ENCODE assay signal across 1 cellular context in the genomic region with DNA sequence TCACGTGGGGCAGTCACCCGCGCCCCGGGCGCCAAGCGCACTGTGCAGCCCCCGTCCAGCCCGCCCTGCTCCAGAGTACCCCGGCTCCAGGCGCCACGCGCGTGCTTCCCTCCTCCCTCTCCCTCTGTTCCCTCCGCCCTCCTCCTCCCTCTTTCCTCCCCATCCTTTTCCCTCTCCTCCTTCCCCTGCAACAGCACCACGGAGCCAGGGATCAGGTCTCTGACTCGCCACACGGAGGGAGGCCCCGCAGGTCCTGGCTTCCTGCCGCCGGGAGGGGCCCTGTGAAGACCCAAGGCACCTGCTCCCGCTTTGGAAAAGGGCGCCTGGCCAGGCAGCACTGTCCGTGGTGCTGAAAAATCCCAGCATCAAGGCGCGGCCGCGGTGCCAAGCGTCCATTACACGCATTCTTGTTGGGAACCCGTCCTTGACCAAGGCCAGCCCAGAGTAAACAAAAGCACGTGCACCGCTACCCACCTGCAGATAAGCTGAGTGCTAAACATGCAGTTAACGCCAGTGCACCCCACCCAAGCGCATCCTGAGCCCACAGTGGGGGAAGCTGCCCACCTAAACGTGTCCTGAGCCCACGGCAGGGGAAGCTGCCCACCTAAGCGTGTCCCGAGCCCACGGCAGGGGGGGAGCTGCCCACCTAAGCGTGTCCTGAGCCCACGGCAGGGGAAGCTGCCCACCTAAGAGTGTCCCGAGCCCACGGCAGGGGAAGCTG.
TF ChIP-seq lines count a peak whose summit lies in the region.

No MANE protein-coding gene starts in this region.

TF ChIP-seq in HepG2, 621 proteins besides CTCF, POLR2A, EP300 and RAD21 (continued from another document and continues in another):
- TF ChIP-seq RFX5 (IDR thresholded peaks at IDR 0.05; ENCODE audit: low read depth, low read length): no peak
- no peak for TF ChIP-seq ZNF713 (CRISPR knock-in tag; IDR thresholded peaks at IDR 0.05)
- TF ChIP-seq, protein P1, sequence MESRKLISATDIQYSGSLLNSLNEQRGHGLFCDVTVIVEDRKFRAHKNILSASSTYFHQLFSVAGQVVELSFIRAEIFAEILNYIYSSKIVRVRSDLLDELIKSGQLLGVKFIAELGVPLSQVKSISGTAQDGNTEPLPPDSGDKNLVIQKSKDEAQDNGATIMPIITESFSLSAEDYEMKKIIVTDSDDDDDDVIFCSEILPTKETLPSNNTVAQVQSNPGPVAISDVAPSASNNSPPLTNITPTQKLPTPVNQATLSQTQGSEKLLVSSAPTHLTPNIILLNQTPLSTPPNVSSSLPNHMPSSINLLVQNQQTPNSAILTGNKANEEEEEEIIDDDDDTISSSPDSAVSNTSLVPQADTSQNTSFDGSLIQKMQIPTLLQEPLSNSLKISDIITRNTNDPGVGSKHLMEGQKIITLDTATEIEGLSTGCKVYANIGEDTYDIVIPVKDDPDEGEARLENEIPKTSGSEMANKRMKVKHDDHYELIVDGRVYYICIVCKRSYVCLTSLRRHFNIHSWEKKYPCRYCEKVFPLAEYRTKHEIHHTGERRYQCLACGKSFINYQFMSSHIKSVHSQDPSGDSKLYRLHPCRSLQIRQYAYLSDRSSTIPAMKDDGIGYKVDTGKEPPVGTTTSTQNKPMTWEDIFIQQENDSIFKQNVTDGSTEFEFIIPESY (CRISPR knock-in tag; IDR thresholded peaks at IDR 0.05): no peak
- TF ChIP-seq DR1 (CRISPR knock-in tag; IDR thresholded peaks at IDR 0.05): peak; percentile 47; the same call in 1 of the 2 replicates
- TF ChIP-seq CBX2 (IDR thresholded peaks at IDR 0.05; ENCODE audit: low read depth, low read length): no peak
- no peak for TF ChIP-seq CBX2 (CRISPR knock-in tag; IDR thresholded peaks at IDR 0.05; ENCODE audit: low read depth)
- peak; percentile 78; the same call in 1 of the 2 replicates for TF ChIP-seq MTF1 (CRISPR knock-in tag; IDR thresholded peaks at IDR 0.05)
- TF ChIP-seq KDM2A (CRISPR knock-in tag; IDR thresholded peaks at IDR 0.05; ENCODE audit: borderline replicate concordance, low read depth): peak; percentile 67; the same call in 1 of the 2 replicates
- peak; percentile 57; the same call in 1 of the 2 replicates for TF ChIP-seq XBP1 (CRISPR knock-in tag; IDR thresholded peaks at IDR 0.05)
- TF ChIP-seq SP140L (CRISPR knock-in tag; IDR thresholded peaks at IDR 0.05; ENCODE audit: borderline replicate concordance): no peak; the same call in 1 of the 2 replicates
- TF ChIP-seq, protein P2, sequence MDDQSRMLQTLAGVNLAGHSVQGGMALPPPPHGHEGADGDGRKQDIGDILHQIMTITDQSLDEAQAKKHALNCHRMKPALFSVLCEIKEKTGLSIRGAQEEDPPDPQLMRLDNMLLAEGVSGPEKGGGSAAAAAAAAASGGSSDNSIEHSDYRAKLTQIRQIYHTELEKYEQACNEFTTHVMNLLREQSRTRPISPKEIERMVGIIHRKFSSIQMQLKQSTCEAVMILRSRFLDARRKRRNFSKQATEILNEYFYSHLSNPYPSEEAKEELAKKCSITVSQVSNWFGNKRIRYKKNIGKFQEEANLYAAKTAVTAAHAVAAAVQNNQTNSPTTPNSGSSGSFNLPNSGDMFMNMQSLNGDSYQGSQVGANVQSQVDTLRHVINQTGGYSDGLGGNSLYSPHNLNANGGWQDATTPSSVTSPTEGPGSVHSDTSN (CRISPR knock-in tag; IDR thresholded peaks at IDR 0.05; ENCODE audit: borderline replicate concordance): peak; percentile 88
- TF ChIP-seq ZNF768 (CRISPR knock-in tag; IDR thresholded peaks at IDR 0.05): no peak
- TF ChIP-seq MATR3 (CRISPR knock-in tag; IDR thresholded peaks at IDR 0.05): no peak
- no peak; the same call in 1 of the 2 replicates for TF ChIP-seq ZNF225 (CRISPR knock-in tag; IDR thresholded peaks at IDR 0.05)
- TF ChIP-seq ZIK1 (CRISPR knock-in tag; IDR thresholded peaks at IDR 0.05; ENCODE audit: borderline replicate concordance, low read depth): peak; percentile 93
- no peak for TF ChIP-seq POLR2AphosphoS5 (IDR thresholded peaks at IDR 0.05; ENCODE audit: low read depth, low read length)
- TF ChIP-seq ARNT (IDR thresholded peaks at IDR 0.05): no peak
- TF ChIP-seq CHD4 (IDR thresholded peaks at IDR 0.05; ENCODE audit: borderline replicate concordance, low read length): no peak
- no peak for TF ChIP-seq NFIB (CRISPR knock-in tag; IDR thresholded peaks at IDR 0.05; ENCODE audit: borderline replicate concordance)
- TF ChIP-seq, protein P3, sequence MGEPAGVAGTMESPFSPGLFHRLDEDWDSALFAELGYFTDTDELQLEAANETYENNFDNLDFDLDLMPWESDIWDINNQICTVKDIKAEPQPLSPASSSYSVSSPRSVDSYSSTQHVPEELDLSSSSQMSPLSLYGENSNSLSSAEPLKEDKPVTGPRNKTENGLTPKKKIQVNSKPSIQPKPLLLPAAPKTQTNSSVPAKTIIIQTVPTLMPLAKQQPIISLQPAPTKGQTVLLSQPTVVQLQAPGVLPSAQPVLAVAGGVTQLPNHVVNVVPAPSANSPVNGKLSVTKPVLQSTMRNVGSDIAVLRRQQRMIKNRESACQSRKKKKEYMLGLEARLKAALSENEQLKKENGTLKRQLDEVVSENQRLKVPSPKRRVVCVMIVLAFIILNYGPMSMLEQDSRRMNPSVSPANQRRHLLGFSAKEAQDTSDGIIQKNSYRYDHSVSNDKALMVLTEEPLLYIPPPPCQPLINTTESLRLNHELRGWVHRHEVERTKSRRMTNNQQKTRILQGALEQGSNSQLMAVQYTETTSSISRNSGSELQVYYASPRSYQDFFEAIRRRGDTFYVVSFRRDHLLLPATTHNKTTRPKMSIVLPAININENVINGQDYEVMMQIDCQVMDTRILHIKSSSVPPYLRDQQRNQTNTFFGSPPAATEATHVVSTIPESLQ (CRISPR knock-in tag; conservative IDR thresholded peaks at IDR 0.05): 0 out of 2 replicates have a peak, but pooled peaks have one; percentile 63
- TF ChIP-seq ZNF556 (CRISPR knock-in tag; IDR thresholded peaks at IDR 0.05; ENCODE audit: borderline replicate concordance): 0 out of 2 replicates have a peak, but pooled peaks have one; percentile 34
- TF ChIP-seq RBFOX2 (IDR thresholded peaks at IDR 0.05; ENCODE audit: low read depth, low read length): no peak
- no peak for TF ChIP-seq ZFP62 (CRISPR knock-in tag; IDR thresholded peaks at IDR 0.05)
- TF ChIP-seq SALL2 (CRISPR knock-in tag; IDR thresholded peaks at IDR 0.05): peak; percentile 94
- TF ChIP-seq ZNF614 (CRISPR knock-in tag; IDR thresholded peaks at IDR 0.05; ENCODE audit: borderline replicate concordance): peak; percentile 46; the same call in 1 of the 2 replicates
- no peak for TF ChIP-seq KAT2B (IDR thresholded peaks at IDR 0.05; ENCODE audit: borderline replicate concordance, low read depth, low read length)
- TF ChIP-seq, protein P4, sequence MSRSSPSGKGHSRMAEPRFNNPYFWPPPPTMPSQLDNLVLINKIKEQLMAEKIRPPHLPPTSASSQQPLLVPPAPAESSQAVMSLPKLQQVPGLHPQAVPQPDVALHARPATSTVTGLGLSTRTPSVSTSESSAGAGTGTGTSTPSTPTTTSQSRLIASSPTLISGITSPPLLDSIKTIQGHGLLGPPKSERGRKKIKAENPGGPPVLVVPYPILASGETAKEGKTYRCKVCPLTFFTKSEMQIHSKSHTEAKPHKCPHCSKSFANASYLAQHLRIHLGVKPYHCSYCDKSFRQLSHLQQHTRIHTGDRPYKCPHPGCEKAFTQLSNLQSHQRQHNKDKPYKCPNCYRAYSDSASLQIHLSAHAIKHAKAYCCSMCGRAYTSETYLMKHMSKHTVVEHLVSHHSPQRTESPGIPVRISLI (CRISPR knock-in tag; IDR thresholded peaks at IDR 0.05; ENCODE audit: borderline replicate concordance): no peak
- peak; percentile 70; the same call in 1 of the 2 replicates for TF ChIP-seq MTA1 (CRISPR knock-in tag; IDR thresholded peaks at IDR 0.05; ENCODE audit: borderline replicate concordance)
- TF ChIP-seq REPIN1 (CRISPR knock-in tag; IDR thresholded peaks at IDR 0.05; ENCODE audit: borderline replicate concordance, low read depth): peak; percentile 58; the same call in 1 of the 2 replicates
- TF ChIP-seq, protein P5, sequence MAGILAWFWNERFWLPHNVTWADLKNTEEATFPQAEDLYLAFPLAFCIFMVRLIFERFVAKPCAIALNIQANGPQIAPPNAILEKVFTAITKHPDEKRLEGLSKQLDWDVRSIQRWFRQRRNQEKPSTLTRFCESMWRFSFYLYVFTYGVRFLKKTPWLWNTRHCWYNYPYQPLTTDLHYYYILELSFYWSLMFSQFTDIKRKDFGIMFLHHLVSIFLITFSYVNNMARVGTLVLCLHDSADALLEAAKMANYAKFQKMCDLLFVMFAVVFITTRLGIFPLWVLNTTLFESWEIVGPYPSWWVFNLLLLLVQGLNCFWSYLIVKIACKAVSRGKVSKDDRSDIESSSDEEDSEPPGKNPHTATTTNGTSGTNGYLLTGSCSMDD (CRISPR knock-in tag; IDR thresholded peaks at IDR 0.05): no peak
- no peak for TF ChIP-seq TBP (CRISPR knock-in tag; IDR thresholded peaks at IDR 0.05)
- TF ChIP-seq ZMYM2 (CRISPR knock-in tag; IDR thresholded peaks at IDR 0.05): no peak
- TF ChIP-seq MLLT10 (CRISPR knock-in tag; IDR thresholded peaks at IDR 0.05): no peak
- TF ChIP-seq ATF1 (CRISPR knock-in tag; IDR thresholded peaks at IDR 0.05): no peak
- TF ChIP-seq NFE2L2 (IDR thresholded peaks at IDR 0.05; ENCODE audit: low read length): no peak
- no peak for TF ChIP-seq SIN3B (IDR thresholded peaks at IDR 0.05; ENCODE audit: low read length)
- no peak for TF ChIP-seq KAT7 (CRISPR knock-in tag; IDR thresholded peaks at IDR 0.05; ENCODE audit: borderline replicate concordance)
- TF ChIP-seq ZNF75D (CRISPR knock-in tag; IDR thresholded peaks at IDR 0.05; ENCODE audit: borderline replicate concordance): peak; percentile 69; the same call in 1 of the 2 replicates
- TF ChIP-seq ZNF138 (CRISPR knock-in tag; IDR thresholded peaks at IDR 0.05; ENCODE audit: low read depth): no peak
- TF ChIP-seq, protein P6, sequence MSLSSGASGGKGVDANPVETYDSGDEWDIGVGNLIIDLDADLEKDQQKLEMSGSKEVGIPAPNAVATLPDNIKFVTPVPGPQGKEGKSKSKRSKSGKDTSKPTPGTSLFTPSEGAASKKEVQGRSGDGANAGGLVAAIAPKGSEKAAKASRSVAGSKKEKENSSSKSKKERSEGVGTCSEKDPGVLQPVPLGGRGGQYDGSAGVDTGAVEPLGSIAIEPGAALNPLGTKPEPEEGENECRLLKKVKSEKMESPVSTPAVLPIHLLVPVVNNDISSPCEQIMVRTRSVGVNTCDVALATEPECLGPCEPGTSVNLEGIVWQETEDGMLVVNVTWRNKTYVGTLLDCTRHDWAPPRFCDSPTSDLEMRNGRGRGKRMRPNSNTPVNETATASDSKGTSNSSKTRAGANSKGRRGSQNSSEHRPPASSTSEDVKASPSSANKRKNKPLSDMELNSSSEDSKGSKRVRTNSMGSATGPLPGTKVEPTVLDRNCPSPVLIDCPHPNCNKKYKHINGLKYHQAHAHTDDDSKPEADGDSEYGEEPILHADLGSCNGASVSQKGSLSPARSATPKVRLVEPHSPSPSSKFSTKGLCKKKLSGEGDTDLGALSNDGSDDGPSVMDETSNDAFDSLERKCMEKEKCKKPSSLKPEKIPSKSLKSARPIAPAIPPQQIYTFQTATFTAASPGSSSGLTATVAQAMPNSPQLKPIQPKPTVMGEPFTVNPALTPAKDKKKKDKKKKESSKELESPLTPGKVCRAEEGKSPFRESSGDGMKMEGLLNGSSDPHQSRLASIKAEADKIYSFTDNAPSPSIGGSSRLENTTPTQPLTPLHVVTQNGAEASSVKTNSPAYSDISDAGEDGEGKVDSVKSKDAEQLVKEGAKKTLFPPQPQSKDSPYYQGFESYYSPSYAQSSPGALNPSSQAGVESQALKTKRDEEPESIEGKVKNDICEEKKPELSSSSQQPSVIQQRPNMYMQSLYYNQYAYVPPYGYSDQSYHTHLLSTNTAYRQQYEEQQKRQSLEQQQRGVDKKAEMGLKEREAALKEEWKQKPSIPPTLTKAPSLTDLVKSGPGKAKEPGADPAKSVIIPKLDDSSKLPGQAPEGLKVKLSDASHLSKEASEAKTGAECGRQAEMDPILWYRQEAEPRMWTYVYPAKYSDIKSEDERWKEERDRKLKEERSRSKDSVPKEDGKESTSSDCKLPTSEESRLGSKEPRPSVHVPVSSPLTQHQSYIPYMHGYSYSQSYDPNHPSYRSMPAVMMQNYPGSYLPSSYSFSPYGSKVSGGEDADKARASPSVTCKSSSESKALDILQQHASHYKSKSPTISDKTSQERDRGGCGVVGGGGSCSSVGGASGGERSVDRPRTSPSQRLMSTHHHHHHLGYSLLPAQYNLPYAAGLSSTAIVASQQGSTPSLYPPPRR (CRISPR knock-in tag; IDR thresholded peaks at IDR 0.05; ENCODE audit: borderline replicate concordance): no peak
- TF ChIP-seq ZNF282 (IDR thresholded peaks at IDR 0.05; ENCODE audit: partially characterized antibody): no peak
- no peak for TF ChIP-seq DNMT1 (CRISPR knock-in tag; IDR thresholded peaks at IDR 0.05)
- TF ChIP-seq, protein P7, sequence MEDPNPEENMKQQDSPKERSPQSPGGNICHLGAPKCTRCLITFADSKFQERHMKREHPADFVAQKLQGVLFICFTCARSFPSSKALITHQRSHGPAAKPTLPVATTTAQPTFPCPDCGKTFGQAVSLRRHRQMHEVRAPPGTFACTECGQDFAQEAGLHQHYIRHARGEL (CRISPR knock-in tag; IDR thresholded peaks at IDR 0.05): no peak
- TF ChIP-seq ASH2L (IDR thresholded peaks at IDR 0.05; ENCODE audit: insufficient read length, low read depth, low read length): no peak
- TF ChIP-seq ZNF598 (CRISPR knock-in tag; IDR thresholded peaks at IDR 0.05; ENCODE audit: borderline replicate concordance): no peak
- no peak for TF ChIP-seq ELF4 (CRISPR knock-in tag; IDR thresholded peaks at IDR 0.05; ENCODE audit: borderline replicate concordance)
- TF ChIP-seq, protein P8, sequence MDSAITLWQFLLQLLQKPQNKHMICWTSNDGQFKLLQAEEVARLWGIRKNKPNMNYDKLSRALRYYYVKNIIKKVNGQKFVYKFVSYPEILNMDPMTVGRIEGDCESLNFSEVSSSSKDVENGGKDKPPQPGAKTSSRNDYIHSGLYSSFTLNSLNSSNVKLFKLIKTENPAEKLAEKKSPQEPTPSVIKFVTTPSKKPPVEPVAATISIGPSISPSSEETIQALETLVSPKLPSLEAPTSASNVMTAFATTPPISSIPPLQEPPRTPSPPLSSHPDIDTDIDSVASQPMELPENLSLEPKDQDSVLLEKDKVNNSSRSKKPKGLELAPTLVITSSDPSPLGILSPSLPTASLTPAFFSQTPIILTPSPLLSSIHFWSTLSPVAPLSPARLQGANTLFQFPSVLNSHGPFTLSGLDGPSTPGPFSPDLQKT (CRISPR knock-in tag; IDR thresholded peaks at IDR 0.05; ENCODE audit: borderline replicate concordance): 0 out of 2 replicates have a peak, but pooled peaks have one; percentile 22
- TF ChIP-seq ZNF251 (CRISPR knock-in tag; IDR thresholded peaks at IDR 0.05): no peak
- peak; percentile 73; the same call in 1 of the 2 replicates for TF ChIP-seq ZNF878 (CRISPR knock-in tag; IDR thresholded peaks at IDR 0.05)
- TF ChIP-seq FOSL2 (CRISPR knock-in tag; IDR thresholded peaks at IDR 0.05): peak; percentile 41
- no peak for TF ChIP-seq ZNF550 (CRISPR knock-in tag; IDR thresholded peaks at IDR 0.05; ENCODE audit: borderline replicate concordance)
- TF ChIP-seq, protein P9, sequence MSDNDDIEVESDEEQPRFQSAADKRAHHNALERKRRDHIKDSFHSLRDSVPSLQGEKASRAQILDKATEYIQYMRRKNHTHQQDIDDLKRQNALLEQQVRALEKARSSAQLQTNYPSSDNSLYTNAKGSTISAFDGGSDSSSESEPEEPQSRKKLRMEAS (IDR thresholded peaks at IDR 0.05): no peak
- TF ChIP-seq MAZ (IDR thresholded peaks at IDR 0.05; ENCODE audit: borderline replicate concordance, low read depth, low read length): no peak
- no peak; the same call in 1 of the 2 replicates for TF ChIP-seq MAZ (CRISPR knock-in tag; IDR thresholded peaks at IDR 0.05; ENCODE audit: low read depth)
- TF ChIP-seq ZNF567 (CRISPR knock-in tag; IDR thresholded peaks at IDR 0.05; ENCODE audit: borderline replicate concordance): no peak
